ENCODE assay signal across 11 cellular contexts in genomic region chr3:4670352-4670751, GRCh38.
DNase-seq lines count a peak whose midpoint lies in the region; ATAC-seq and TF ChIP-seq lines count a peak whose summit lies in the region.
"Had no signal": no experiment of that assay in that cellular context is flagged by ENCODE, and none has a peak within 500 bp of the region (broad histone marks: within the 10 kb centered on the region; RNA-seq: fewer than 3 reads in every experiment).

No MANE protein-coding gene starts in this region.

- peaks cover 81% of the 10 kb centered on the region for H3K36me3 ChIP-seq in left ventricle myocardium inferior
- H3K36me3 ChIP-seq in heart left ventricle: peaks cover 0 to 100% (median 93%) of the 10 kb centered on the region in 9 donors
- no peaks in the 10 kb centered on the region for H3K36me3 ChIP-seq in OCI-LY3 (replicated peaks; ENCODE audit: low read depth, low read length)

- H3K4me3 ChIP-seq in left ventricle myocardium inferior: no peak overlapping the region
- H3K4me3 ChIP-seq in heart left ventricle: no peak overlapping the region
- no peak overlapping the region for H3K4me3 ChIP-seq in OCI-LY3 (ENCODE audit: low read length)
- H3K4me3 ChIP-seq in epithelial cell of proximal tubule (ENCODE audit: low read depth, low read length): no peak overlapping the region
- H3K4me3 ChIP-seq: mucosa of descending colon had no signal

- DNase-seq in left ventricle myocardium inferior: no peak
- no peak for DNase-seq in heart left ventricle
- DNase-seq in epithelial cell of proximal tubule (ENCODE audit: low read depth): no peak
- DNase-seq in activated CD4-positive, alpha-beta memory T cell treated with anti-CD3 and anti-CD28 coated beads for 36 hours: no peak
- no peak for DNase-seq in nucleus accumbens (lab: John Stamatoyannopoulos, UW)
- no peak for DNase-seq in T1000 (lab: John Stamatoyannopoulos, UW)
- DNase-seq: effector memory CD8-positive, alpha-beta T cell; mucosa of descending colon had no signal

- POLR2A ChIA-PET in activated CD4-positive, alpha-beta memory T cell treated with anti-CD3 and anti-CD28 coated beads for 36 hours (lab: Charles Lee): no interaction called here

- TF ChIP-seq CTCF in left ventricle myocardium inferior (IDR thresholded peaks at IDR 0.05; ENCODE audit: borderline replicate concordance) (peak; percentile 35), heart left ventricle (IDR thresholded peaks at IDR 0.05) (peak in 4 of 12 donors; percentile 17 to 35 (median 18)), OCI-LY3 (IDR thresholded peaks at IDR 0.05; ENCODE audit: low read depth, low read length) (peak; percentile 13; the same call in 1 of the 2 replicates), epithelial cell of proximal tubule (conservative IDR thresholded peaks at IDR 0.05; ENCODE audit: low read depth, low read length) (peak; percentile 48)

- no peaks in the 10 kb centered on the region for H3K27me3 Mint-ChIP-seq in activated CD4-positive, alpha-beta memory T cell treated with anti-CD3 and anti-CD28 coated beads for 36 hours
- H3K27me3 Mint-ChIP-seq: effector memory CD8-positive, alpha-beta T cell had no signal

- H3K36me3 Mint-ChIP-seq in activated CD4-positive, alpha-beta memory T cell treated with anti-CD3 and anti-CD28 coated beads for 36 hours: peaks cover 48% of the 10 kb centered on the region

- H3K4me1 ChIP-seq in left ventricle myocardium inferior (peaks cover 15% of the 10 kb centered on the region), heart left ventricle (peaks cover 0 to 14% (median 0%) of the 10 kb centered on the region in 12 donors), OCI-LY3 (ENCODE audit: low read length) (no peaks in the 10 kb centered on the region)

- no peaks in the 10 kb centered on the region for H3K4me1 Mint-ChIP-seq in activated CD4-positive, alpha-beta memory T cell treated with anti-CD3 and anti-CD28 coated beads for 36 hours (ENCODE audit: low read depth)

- no peak overlapping the region for H3K27ac Mint-ChIP-seq in activated CD4-positive, alpha-beta memory T cell treated with anti-CD3 and anti-CD28 coated beads for 36 hours
- H3K27ac Mint-ChIP-seq: effector memory CD8-positive, alpha-beta T cell had no signal

- no peaks in the 10 kb centered on the region for H3K9me3 Mint-ChIP-seq in activated CD4-positive, alpha-beta memory T cell treated with anti-CD3 and anti-CD28 coated beads for 36 hours
- H3K9me3 Mint-ChIP-seq: effector memory CD8-positive, alpha-beta T cell had no signal

- H3K79me2 ChIP-seq in OCI-LY3 (ENCODE audit: low read length): no peaks in the 10 kb centered on the region

- H3K4me2 ChIP-seq in OCI-LY3 (ENCODE audit: low read length): no peak overlapping the region

- H3K9me3 ChIP-seq in left ventricle myocardium inferior (replicated peaks): no peaks in the 10 kb centered on the region
- no peaks in the 10 kb centered on the region for H3K9me3 ChIP-seq in heart left ventricle
- no peaks in the 10 kb centered on the region for H3K9me3 ChIP-seq in OCI-LY3 (ENCODE audit: insufficient read depth, low read length)
- H3K9me3 ChIP-seq: mucosa of descending colon had no signal

- H3K9ac ChIP-seq in OCI-LY3 (ENCODE audit: low read length): no peak overlapping the region

- no peak overlapping the region for H3K27ac ChIP-seq in left ventricle myocardium inferior (replicated peaks)
- H3K27ac ChIP-seq in heart left ventricle: no peak overlapping the region
- H3K27ac ChIP-seq in OCI-LY3 (ENCODE audit: low read length): no peak overlapping the region
- H3K27ac ChIP-seq: HL-60 had no signal

- ATAC-seq in heart left ventricle (no peak), HG02885 (IDR thresholded peaks at IDR 0.05; ENCODE audit: poor library complexity, unreplicated experiment) (no peak)
- ATAC-seq: effector memory CD8-positive, alpha-beta T cell; mucosa of descending colon had no signal

- no peak overlapping the region for H3K4me3 Mint-ChIP-seq in activated CD4-positive, alpha-beta memory T cell treated with anti-CD3 and anti-CD28 coated beads for 36 hours
- H3K4me3 Mint-ChIP-seq: effector memory CD8-positive, alpha-beta T cell had no signal

- WGBS in heart left ventricle, 4 donors: 73 to 80% (median 76%) methylated on average over 5 of the region's 5 CpGs

- CTCF ChIA-PET in activated CD4-positive, alpha-beta memory T cell treated with anti-CD3 and anti-CD28 coated beads for 36 hours (lab: Charles Lee): interaction anchor here (1.0 kb wide), 1 partner anchor 36 kb away, joined by 3 read pairs; no protein-coding TSS in a partner anchor

- no peaks in the 10 kb centered on the region for H3K27me3 ChIP-seq in left ventricle myocardium inferior (ENCODE audit: low read depth)
- H3K27me3 ChIP-seq in heart left ventricle: no peaks in the 10 kb centered on the region
- H3K27me3 ChIP-seq in OCI-LY3 (ENCODE audit: low read depth, low read length): no peaks in the 10 kb centered on the region

- TF ChIP-seq POLR2A in heart left ventricle (IDR thresholded peaks at IDR 0.05): no peak

- H2AFZ ChIP-seq in OCI-LY3 (ENCODE audit: low read depth, low read length): no peak overlapping the region

- no peaks in the 10 kb centered on the region for H4K20me1 ChIP-seq in OCI-LY3 (ENCODE audit: insufficient read depth, low read length)

- intact Hi-C loops in left ventricle myocardium inferior (cut with micrococcal nuclease) (no loop called here), heart left ventricle (cut with DNase I) (no loop called here)
- intact Hi-C loops in activated CD4-positive, alpha-beta memory T cell treated with anti-CD3 and anti-CD28 coated beads for 36 hours (cut with micrococcal nuclease): no loop called here
